In genomic region chr11:41431784-41432183, GRCh38 we compare ENCODE assay signal across 12 cellular contexts. TPM values are rescaled to one million over a fixed set of nuclear protein-coding genes. Genes with fewer than 3 reads are reported as not detected.
DNase-seq lines count a peak whose midpoint lies in the region; ATAC-seq and TF ChIP-seq lines count a peak whose summit lies in the region.
"Had no signal": no experiment of that assay in that cellular context is flagged by ENCODE, and none has a peak within 500 bp of the region (broad histone marks: within the 10 kb centered on the region; RNA-seq: fewer than 3 reads in every experiment).

No MANE protein-coding gene starts in this region.

- intact Hi-C loops in Panc1 (cut with micrococcal nuclease; ENCODE audit: unreplicated experiment), result no loop called here
- intact Hi-C loops in activated CD4-positive, alpha-beta T cell treated with anti-CD3 and anti-CD28 coated beads, Interleukin-2, amount 10 ng/mL, durations not matched to agents 24 days and 14 days (cut with micrococcal nuclease), result no loop called here

- H3K4me3 ChIP-seq in DND-41 (ENCODE audit: low read depth in 1 of 2, low read length in 2 of 2), result no peak overlapping the region
- no peak overlapping the region for H3K4me3 ChIP-seq in HAP-1
- no peak overlapping the region for H3K4me3 ChIP-seq in Panc1 (ENCODE audit: low read depth in 2 of 2, low read length in 2 of 2)
- H3K4me3 ChIP-seq in iPS DF 6.9 (ENCODE audit: low read length), result no peak overlapping the region

- TF ChIP-seq CTCF in DND-41 (IDR thresholded peaks at IDR 0.05; ENCODE audit: borderline replicate concordance, extremely low read depth, low read length, poor library complexity, severe bottlenecking) (peak; percentile 29), Panc1 (IDR thresholded peaks at IDR 0.05) (peak; percentile 73)

- CTCF ChIA-PET in Panc1 (lab: Charles Lee), result no interaction called here

- H4K20me1 ChIP-seq in DND-41 (ENCODE audit: insufficient read depth, low read length), result no peaks in the 10 kb centered on the region

- H3K4me2 ChIP-seq in DND-41 (ENCODE audit: insufficient read depth, low read length), result no peak overlapping the region

- H3K9ac ChIP-seq in DND-41 (ENCODE audit: low read depth, low read length), result no peak overlapping the region

- ATAC-seq in DND-41 (ENCODE audit: insufficient read depth, low read depth), result no peak
- no peak for ATAC-seq in Panc1
- ATAC-seq in GM21576 (IDR thresholded peaks at IDR 0.05; ENCODE audit: unreplicated experiment), result no peak
- ATAC-seq in GM19351 (IDR thresholded peaks at IDR 0.05; ENCODE audit: unreplicated experiment), result no peak
- ATAC-seq: left ventricle myocardium superior had no signal

- H3K9me3 ChIP-seq in DND-41 (ENCODE audit: insufficient read depth, low read length, severe bottlenecking) (no peaks in the 10 kb centered on the region), HAP-1 (no peaks in the 10 kb centered on the region), Panc1 (ENCODE audit: control insufficient read depth, insufficient read depth, low read depth, low read length) (no peaks in the 10 kb centered on the region), iPS DF 6.9 (ENCODE audit: control insufficient read depth, insufficient read depth, low read length) (no peaks in the 10 kb centered on the region)

- POLR2A ChIA-PET in Panc1 (lab: Charles Lee), result no interaction called here

- no peaks in the 10 kb centered on the region for H3K79me2 ChIP-seq in DND-41 (ENCODE audit: insufficient read depth, low read length)

- H2AFZ ChIP-seq in DND-41 (ENCODE audit: low read depth, low read length), result no peak overlapping the region

- H3K27ac ChIP-seq in DND-41 (ENCODE audit: low read length) (no peak overlapping the region), Panc1 (ENCODE audit: low read length) (no peak overlapping the region), iPS DF 6.9 (ENCODE audit: low read length) (no peak overlapping the region)

- no peaks in the 10 kb centered on the region for H3K9me3 Mint-ChIP-seq in activated CD4-positive, alpha-beta T cell treated with anti-CD3 and anti-CD28 coated beads, Interleukin-2, amount 10 ng/mL, durations not matched to agents 24 days and 14 days

- H3K4me3 Mint-ChIP-seq in activated CD4-positive, alpha-beta T cell treated with anti-CD3 and anti-CD28 coated beads, Interleukin-2, amount 10 ng/mL, durations not matched to agents 24 days and 14 days, result no peak overlapping the region

- H3K36me3 ChIP-seq in DND-41 (ENCODE audit: insufficient read depth, low read length) (no peaks in the 10 kb centered on the region), HAP-1 (replicated peaks) (no peaks in the 10 kb centered on the region), Panc1 (ENCODE audit: control insufficient read depth, insufficient read depth, low read length) (no peaks in the 10 kb centered on the region), iPS DF 6.9 (ENCODE audit: control insufficient read depth, insufficient read depth, low read length) (no peaks in the 10 kb centered on the region)

- no peaks in the 10 kb centered on the region for H3K27me3 ChIP-seq in DND-41 (ENCODE audit: insufficient read depth, low read length, poor library complexity)
- no peaks in the 10 kb centered on the region for H3K27me3 ChIP-seq in HAP-1 (ENCODE audit: low read depth)
- H3K27me3 ChIP-seq in Panc1 (ENCODE audit: control insufficient read depth, insufficient read depth, low read length), result no peaks in the 10 kb centered on the region
- no peaks in the 10 kb centered on the region for H3K27me3 ChIP-seq in iPS DF 6.9 (ENCODE audit: control insufficient read depth, insufficient read depth, low read length)

- no peaks in the 10 kb centered on the region for H3K36me3 Mint-ChIP-seq in activated CD4-positive, alpha-beta T cell treated with anti-CD3 and anti-CD28 coated beads, Interleukin-2, amount 10 ng/mL, durations not matched to agents 24 days and 14 days (ENCODE audit: low read depth)

- no peak overlapping the region for H3K27ac Mint-ChIP-seq in activated CD4-positive, alpha-beta T cell treated with anti-CD3 and anti-CD28 coated beads, Interleukin-2, amount 10 ng/mL, durations not matched to agents 24 days and 14 days

- BruUV-seq in Panc1 (replicated peaks; lab: Mats Ljungman, UMichigan), result no TSS peak

- no peaks in the 10 kb centered on the region for H3K4me1 Mint-ChIP-seq in activated CD4-positive, alpha-beta T cell treated with anti-CD3 and anti-CD28 coated beads, Interleukin-2, amount 10 ng/mL, durations not matched to agents 24 days and 14 days

- no peaks in the 10 kb centered on the region for H3K4me1 ChIP-seq in DND-41 (ENCODE audit: insufficient read depth, low read length)
- H3K4me1 ChIP-seq in HAP-1, result no peaks in the 10 kb centered on the region
- H3K4me1 ChIP-seq in Panc1 (ENCODE audit: control insufficient read depth, insufficient read depth, low read length), result no peaks in the 10 kb centered on the region
- no peaks in the 10 kb centered on the region for H3K4me1 ChIP-seq in iPS DF 6.9 (ENCODE audit: control insufficient read depth, insufficient read depth, low read length)

- no CpG with 5 or more reads among the region's 5 CpGs for WGBS in iPS DF 6.9 (ENCODE audit: insufficient coverage, insufficient read length)

- in situ Hi-C loops in HAP-1 (cut with MboI; ENCODE audit: low sequenced_read_pairs), result no loop called here
- in situ Hi-C loops in Panc1 (cut with HindIII; ENCODE audit: low pct_unique_long_range_greater_than_20kb, low sequenced_read_pairs), result no loop called here

- no peaks in the 10 kb centered on the region for H3K27me3 Mint-ChIP-seq in activated CD4-positive, alpha-beta T cell treated with anti-CD3 and anti-CD28 coated beads, Interleukin-2, amount 10 ng/mL, durations not matched to agents 24 days and 14 days

- DNase-seq in DND-41 (no peak), HAP-1 (ENCODE audit: low spot score in 2 of 2) (peak; percentile 18 to 39), Panc1 (ENCODE audit: low read depth, low spot score) (peak; percentile 1), iPS DF 6.9 (ENCODE audit: low read depth, low spot score) (peak; percentile 20)
- no peak for DNase-seq in stimulated activated CD4-positive, alpha-beta T cell treated with anti-CD3 and anti-CD28 coated beads, Interleukin-2, amount 100 ng/mL, for 24 hours
- DNase-seq in activated CD4-positive, alpha-beta T cell treated with anti-CD3 and anti-CD28 coated beads, Interleukin-2, amount 10 ng/mL, durations not matched to agents 24 days and 14 days, result no peak
- DNase-seq: effector CD4-positive, alpha-beta T cell; GOT3; left ventricle myocardium superior; T-helper 1 cell had no signal

RNA-seq across cellular contexts. Expression of gene LRRC4C, which starts 27.7 kb away (rescaled TPM):
- total RNA-seq in Panc1 (2021; ENCODE audit: unreplicated experiment), result 0.15 TPM
- not detected for polyA plus RNA-seq in Panc1 (2012; ENCODE audit: insufficient read length)
- total RNA-seq in activated CD4-positive, alpha-beta T cell treated with anti-CD3 and anti-CD28 coated beads, Interleukin-2, amount 10 ng/mL, durations not matched to agents 24 days and 14 days, result not detected in 2 replicates

Comparison
In these comparisons a context has a peak if more than half of its experiments do, and no peak if none do; other contexts are left out.
1. DNase-seq: peak in HAP-1 (2 of 2), Panc1 (single experiment) and iPS DF 6.9 (single experiment); none in DND-41 (single experiment), stimulated activated CD4-positive, alpha-beta T cell treated with anti-CD3 and anti-CD28 coated beads, Interleukin-2, amount 100 ng/mL, for 24 hours (0 of 2) and activated CD4-positive, alpha-beta T cell treated with anti-CD3 and anti-CD28 coated beads, Interleukin-2, amount 10 ng/mL, durations not matched to agents 24 days and 14 days (single experiment).